Comparison of ENCODE assay signal across 13 cellular contexts in genomic region chr12:19444097-19444496, GRCh38. TPM values are rescaled to one million over a fixed set of nuclear protein-coding genes. Genes with fewer than 3 reads are reported as not detected.
DNase-seq lines count a peak whose midpoint lies in the region; ATAC-seq and TF ChIP-seq lines count a peak whose summit lies in the region.
"Had no signal": no experiment of that assay in that cellular context is flagged by ENCODE, and none has a peak within 500 bp of the region (broad histone marks: within the 10 kb centered on the region; RNA-seq: fewer than 3 reads in every experiment).

No MANE protein-coding gene starts in this region.

- CTCF ChIA-PET in activated CD8-positive, alpha-beta T cell treated with anti-CD3 and anti-CD28 coated beads, Interleukin-2, amount 10 ng/mL, durations not matched to agents 7 days and 5 days (lab: Charles Lee): no interaction called here
- CTCF ChIA-PET in Calu3 (lab: Charles Lee): no interaction called here

- H3K4me3 ChIP-seq in iPS-15b (ENCODE audit: low read depth, low read length) (peak overlapping the region; percentile 31), smooth muscle cell (no peak overlapping the region)
- H3K4me3 ChIP-seq: left lung, transverse colon had no signal

- peaks cover 93% of the 10 kb centered on the region for H3K79me2 ChIP-seq in smooth muscle cell (ENCODE audit: low read depth)

- no peak for DNase-seq in activated T-cell treated with anti-CD3 and anti-CD28 coated beads, Interleukin-2, amount 50 U/mL, for 24 hours
- DNase-seq in activated T-cell treated with anti-CD3 and anti-CD28 coated beads, Interleukin-2, amount 50 U/mL, for 1 hour: no peak
- no peak for DNase-seq in activated CD8-positive, alpha-beta T cell treated with anti-CD3 and anti-CD28 coated beads, Interleukin-2, amount 10 ng/mL, durations not matched to agents 7 days and 5 days
- DNase-seq in smooth muscle cell (lab: John Stamatoyannopoulos, UW; ENCODE audit: unreplicated experiment) (no peak), Calu3 (no peak)
- DNase-seq: Caco-2, left lung, small intestine, transverse colon had no signal

- H3F3A ChIP-seq in smooth muscle cell (ENCODE audit: low read depth): peaks cover 6% of the 10 kb centered on the region

- H3K27ac Mint-ChIP-seq in activated T-cell treated with anti-CD3 and anti-CD28 coated beads, Interleukin-2, amount 50 U/mL, for 24 hours: peak overlapping the region; percentile 18
- no peak overlapping the region for H3K27ac Mint-ChIP-seq in activated CD8-positive, alpha-beta T cell treated with anti-CD3 and anti-CD28 coated beads, Interleukin-2, amount 10 ng/mL, durations not matched to agents 7 days and 5 days
- H3K27ac Mint-ChIP-seq in Calu3 (ENCODE audit: unreplicated experiment): no peak overlapping the region

- peaks cover 64% of the 10 kb centered on the region for H3K4me1 Mint-ChIP-seq in activated T-cell treated with anti-CD3 and anti-CD28 coated beads, Interleukin-2, amount 50 U/mL, for 24 hours (ENCODE audit: low read depth)
- H3K4me1 Mint-ChIP-seq in activated CD8-positive, alpha-beta T cell treated with anti-CD3 and anti-CD28 coated beads, Interleukin-2, amount 10 ng/mL, durations not matched to agents 7 days and 5 days (ENCODE audit: low read depth): peaks cover 46% of the 10 kb centered on the region
- H3K4me1 Mint-ChIP-seq in Calu3 (ENCODE audit: low read depth, unreplicated experiment): peaks cover 27% of the 10 kb centered on the region

- H3K9ac ChIP-seq in iPS-15b (ENCODE audit: low read depth, low read length): no peak overlapping the region
- H3K9ac ChIP-seq in smooth muscle cell (ENCODE audit: low read depth): no peak overlapping the region

- H3K4me3 Mint-ChIP-seq in activated T-cell treated with anti-CD3 and anti-CD28 coated beads, Interleukin-2, amount 50 U/mL, for 24 hours: peak overlapping the region; percentile 47
- H3K4me3 Mint-ChIP-seq in activated CD8-positive, alpha-beta T cell treated with anti-CD3 and anti-CD28 coated beads, Interleukin-2, amount 10 ng/mL, durations not matched to agents 7 days and 5 days: peak overlapping the region; percentile 1
- no peak overlapping the region for H3K4me3 Mint-ChIP-seq in Calu3 (ENCODE audit: low read depth, unreplicated experiment)

- peak overlapping the region; percentile 56 for H3K4me2 ChIP-seq in smooth muscle cell

- H3K27ac ChIP-seq in smooth muscle cell (ENCODE audit: low read depth): peak overlapping the region; percentile 13
- H3K27ac ChIP-seq: left lung, transverse colon had no signal

- POLR2A ChIA-PET in activated CD8-positive, alpha-beta T cell treated with anti-CD3 and anti-CD28 coated beads, Interleukin-2, amount 10 ng/mL, durations not matched to agents 7 days and 5 days (lab: Charles Lee): no interaction called here

- H3K27me3 Mint-ChIP-seq in activated T-cell treated with anti-CD3 and anti-CD28 coated beads, Interleukin-2, amount 50 U/mL, for 24 hours: no peaks in the 10 kb centered on the region
- no peaks in the 10 kb centered on the region for H3K27me3 Mint-ChIP-seq in activated CD8-positive, alpha-beta T cell treated with anti-CD3 and anti-CD28 coated beads, Interleukin-2, amount 10 ng/mL, durations not matched to agents 7 days and 5 days (ENCODE audit: low read depth)
- no peaks in the 10 kb centered on the region for H3K27me3 Mint-ChIP-seq in Calu3 (ENCODE audit: unreplicated experiment)

- H4K20me1 ChIP-seq in smooth muscle cell (ENCODE audit: low read depth): peaks cover 88% of the 10 kb centered on the region

- H3K36me3 ChIP-seq in iPS-15b (ENCODE audit: control insufficient read depth, insufficient read depth, low read length) (no peaks in the 10 kb centered on the region), smooth muscle cell (ENCODE audit: low read depth) (no peaks in the 10 kb centered on the region)
- H3K36me3 ChIP-seq: transverse colon had no signal

- 67% methylated on average over 3 of the region's 3 CpGs for WGBS in smooth muscle cell (ENCODE audit: low lambda C conversion rate)

- H3K36me3 Mint-ChIP-seq in activated T-cell treated with anti-CD3 and anti-CD28 coated beads, Interleukin-2, amount 50 U/mL, for 24 hours (ENCODE audit: low read depth): peaks cover 67% of the 10 kb centered on the region
- H3K36me3 Mint-ChIP-seq in activated CD8-positive, alpha-beta T cell treated with anti-CD3 and anti-CD28 coated beads, Interleukin-2, amount 10 ng/mL, durations not matched to agents 7 days and 5 days (ENCODE audit: low read depth): peaks cover 55% of the 10 kb centered on the region
- peaks cover 43% of the 10 kb centered on the region for H3K36me3 Mint-ChIP-seq in Calu3 (ENCODE audit: insufficient read depth, unreplicated experiment)

- BruUV-seq in Calu3 (replicated peaks; lab: Mats Ljungman, UMichigan): no TSS peak

- no peaks in the 10 kb centered on the region for H3K9me3 ChIP-seq in iPS-15b (ENCODE audit: control insufficient read depth, insufficient read depth, low read length)
- no peaks in the 10 kb centered on the region for H3K9me3 ChIP-seq in smooth muscle cell (replicated peaks; ENCODE audit: low read depth)
- H3K9me3 ChIP-seq: Caco-2, transverse colon had no signal

- intact Hi-C loops in Calu3 (cut with micrococcal nuclease; ENCODE audit: unreplicated experiment): no loop called here

- TF ChIP-seq CTCF in smooth muscle cell (IDR thresholded peaks at IDR 0.05; ENCODE audit: borderline replicate concordance, insufficient read depth, poor library complexity, severe bottlenecking): no peak
- no peak for TF ChIP-seq CTCF in Calu3 (IDR thresholded peaks at IDR 0.05; ENCODE audit: unreplicated experiment)

- peaks cover under 1% of the 10 kb centered on the region for H3K9me3 Mint-ChIP-seq in activated T-cell treated with anti-CD3 and anti-CD28 coated beads, Interleukin-2, amount 50 U/mL, for 24 hours
- no peaks in the 10 kb centered on the region for H3K9me3 Mint-ChIP-seq in activated CD8-positive, alpha-beta T cell treated with anti-CD3 and anti-CD28 coated beads, Interleukin-2, amount 10 ng/mL, durations not matched to agents 7 days and 5 days (ENCODE audit: insufficient read depth)
- no peaks in the 10 kb centered on the region for H3K9me3 Mint-ChIP-seq in Calu3 (ENCODE audit: low read depth, unreplicated experiment)

- H2AFZ ChIP-seq in smooth muscle cell (ENCODE audit: low read depth): no peak overlapping the region

- peaks cover 10% of the 10 kb centered on the region for H3K4me1 ChIP-seq in iPS-15b (ENCODE audit: control insufficient read depth, insufficient read depth, low read length)
- H3K4me1 ChIP-seq in smooth muscle cell (ENCODE audit: low read depth): peaks cover 29% of the 10 kb centered on the region

- ATAC-seq in activated CD8-positive, alpha-beta T cell treated with anti-CD3 and anti-CD28 coated beads, Interleukin-2, amount 10 ng/mL, durations not matched to agents 7 days and 5 days: no peak
- ATAC-seq in GM19463 (IDR thresholded peaks at IDR 0.05; ENCODE audit: unreplicated experiment) (no peak), HG02763 (IDR thresholded peaks at IDR 0.05; ENCODE audit: unreplicated experiment) (no peak)
- ATAC-seq: activated CD4-positive, CD25-positive, alpha-beta regulatory T cell treated with anti-CD3 and anti-CD28 coated beads, Interleukin-2, amount 50 U/mL, for 24 hours; left lung had no signal

- H3K27me3 ChIP-seq in iPS-15b (ENCODE audit: control insufficient read depth, insufficient read depth, low read length): no peaks in the 10 kb centered on the region
- H3K27me3 ChIP-seq in smooth muscle cell (ENCODE audit: low read depth): no peaks in the 10 kb centered on the region
- H3K27me3 ChIP-seq: left lung, transverse colon had no signal

RNA-seq across cellular contexts. Expression of gene AEBP2, which starts 4.8 kb away (rescaled TPM):
- total RNA-seq in activated CD8-positive, alpha-beta T cell treated with anti-CD3 and anti-CD28 coated beads, Interleukin-2, amount 10 ng/mL, durations not matched to agents 7 days and 5 days: 10 to 100 TPM; 57.3 to 57.4 TPM
- 23.3 and 24.5 TPM in 2 replicates for total RNA-seq in smooth muscle cell
- 7.4 and 7.6 TPM in 2 replicates for polyA plus RNA-seq in smooth muscle cell
- total RNA-seq in Calu3 (2022): 53.6 and 57.9 TPM in 2 replicates
